In genomic region chr17:44248220-44248529, GRCh38 we compare ENCODE assay signal across 19 cellular contexts. TPM values are rescaled to one million over a fixed set of nuclear protein-coding genes. Genes with fewer than 3 reads are reported as not detected.
DNase-seq lines count a peak whose midpoint lies in the region; ATAC-seq, FAIRE-seq and TF ChIP-seq lines count a peak whose summit lies in the region.
"Had no signal": no experiment of that assay in that cellular context is flagged by ENCODE, and none has a peak within 500 bp of the region (broad histone marks: within the 10 kb centered on the region; RNA-seq: fewer than 3 reads in every experiment).

No MANE protein-coding gene starts in this region.

- H3K4me3 ChIP-seq in BLaER1 treated with 17β-estradiol and CSF1 and Interleukin-3, amounts not matched to agents 10 nM and 100 nM: no peak overlapping the region
- H3K4me3 ChIP-seq in DOHH2 (ENCODE audit: low read length): peak overlapping the region; percentile 38
- no peak overlapping the region for H3K4me3 ChIP-seq in K562

- no peaks in the 10 kb centered on the region for H3K9me3 Mint-ChIP-seq in naive thymus-derived CD8-positive, alpha-beta T cell
- H3K9me3 Mint-ChIP-seq: CD8-positive, alpha-beta memory T cell had no signal

- peaks cover 40 to 50% (median 46%) of the 10 kb centered on the region in 10 experiments for H3K4me1 ChIP-seq in BLaER1 treated with 17β-estradiol and CSF1 and Interleukin-3, amounts not matched to agents 10 nM and 100 nM
- peaks cover 59% of the 10 kb centered on the region for H3K4me1 ChIP-seq in DOHH2 (ENCODE audit: control insufficient read depth, low read length)
- peaks cover 25 to 39% of the 10 kb centered on the region in 2 experiments; a peak in 4 of 5 replicates for H3K4me1 ChIP-seq in K562 (replicated peaks in 1 of 2; ENCODE audit: control insufficient read depth in 2 of 2, insufficient read depth in 2 of 2, low read length in 2 of 2)

- 0 out of 22 replicates have a peak, but pooled peaks cover 0 to 4% (median 0%) of the 10 kb centered on the region in 11 experiments for H3K9me3 ChIP-seq in BLaER1 treated with 17β-estradiol and CSF1 and Interleukin-3, amounts not matched to agents 10 nM and 100 nM (replicated peaks in 1 of 11)
- H3K9me3 ChIP-seq in DOHH2 (ENCODE audit: control insufficient read depth, insufficient read depth, low read length) (peaks cover 4% of the 10 kb centered on the region; the same call in 1 of the 2 replicates), K562 (replicated peaks; ENCODE audit: control insufficient read depth, insufficient read depth, low read depth, low read length) (no peaks in the 10 kb centered on the region)

- H4K20me1 ChIP-seq in BLaER1 treated with 17β-estradiol and CSF1 and Interleukin-3, amounts not matched to agents 10 nM and 100 nM: no peaks in the 10 kb centered on the region
- H4K20me1 ChIP-seq in DOHH2 (ENCODE audit: control insufficient read depth, insufficient read depth, low read depth, low read length) (no peaks in the 10 kb centered on the region), K562 (replicated peaks; ENCODE audit: control insufficient read depth, insufficient read depth, low read length) (peaks cover 4% of the 10 kb centered on the region; the same call in 1 of the 2 replicates)

- H3K27ac Mint-ChIP-seq in naive thymus-derived CD8-positive, alpha-beta T cell: peak overlapping the region in 9 of 10 donors; percentile 59 to 96 (median 84)

- peaks cover 22 to 60% (median 54%) of the 10 kb centered on the region in 4 donors for H3K4me1 Mint-ChIP-seq in naive thymus-derived CD8-positive, alpha-beta T cell

- H3K4me2 ChIP-seq in BLaER1 treated with 17β-estradiol and CSF1 and Interleukin-3, amounts not matched to agents 10 nM and 100 nM: peak overlapping the region; percentile 10 to 75 (median 49); a peak in 18 of 22 replicates
- H3K4me2 ChIP-seq in DOHH2 (ENCODE audit: low read length): peak overlapping the region; percentile 61
- no peak overlapping the region for H3K4me2 ChIP-seq in K562 (ENCODE audit: insufficient read depth, low read length)

- H3F3A ChIP-seq in DOHH2 (ENCODE audit: control insufficient read depth, insufficient read depth): peaks cover 9% of the 10 kb centered on the region

- POLR2A ChIA-PET in K562 (lab: Yijun Ruan, JAX): no interaction called here
- POLR2A ChIA-PET in naive thymus-derived CD8-positive, alpha-beta T cell (lab: Charles Lee): interaction anchor here (1.0 to 6.5 kb wide), 7 partner anchors 11 to 37 kb away, joined by 3 to 82 read pairs (median 3); partner anchors contain the start of gene UBTF

- no peaks in the 10 kb centered on the region for H3K27me3 ChIP-seq in BLaER1 treated with 17β-estradiol and CSF1 and Interleukin-3, amounts not matched to agents 10 nM and 100 nM
- H3K27me3 ChIP-seq in DOHH2 (ENCODE audit: control insufficient read depth, low read length) (no peaks in the 10 kb centered on the region; the same call in 1 of the 2 replicates), K562 (ENCODE audit: control insufficient read depth in 2 of 2, insufficient read depth in 2 of 2, low read length in 2 of 2) (peaks cover 0 to 9% of the 10 kb centered on the region in 2 experiments; a peak in 1 of 5 replicates)

- TF ChIP-seq POLR2A in K562 (conservative IDR thresholded peaks at IDR 0.05): no peak

- TF ChIP-seq EP300 in K562 (IDR thresholded peaks at IDR 0.05; ENCODE audit: low read length): no peak

- H3K9me1 ChIP-seq in K562 (ENCODE audit: control insufficient read depth, insufficient read depth, low read length): no peaks in the 10 kb centered on the region

- TF ChIP-seq CTCF in DOHH2 (IDR thresholded peaks at IDR 0.05; ENCODE audit: low read depth, low read length, poor library complexity, severe bottlenecking): no peak
- no peak for TF ChIP-seq CTCF in K562 (IDR thresholded peaks at IDR 0.05 in 2 of 3, conservative IDR thresholded peaks at IDR 0.05 in 1 of 3; ENCODE audit: insufficient read depth in 2 of 3, low read depth in 1 of 3, low read length in 3 of 3)

- in situ Hi-C loops in K562 (cut with MboI): no loop called here

- no peak for FAIRE-seq in K562 (lab: Jason Lieb, UNC)
- FAIRE-seq: D721Med had no signal

- no peak overlapping the region for H2AFZ ChIP-seq in K562 (ENCODE audit: low read depth, low read length)

- WGBS in K562 (ENCODE audit: insufficient coverage, low coverage, missing lambda C conversion rate): 8% methylated on average over 5 of the region's 5 CpGs

- H3K9ac ChIP-seq in BLaER1 treated with 17β-estradiol and CSF1 and Interleukin-3, amounts not matched to agents 10 nM and 100 nM: no peak overlapping the region
- peak overlapping the region in 1 of 2 experiments; percentile 21; a peak in 1 of 4 replicates for H3K9ac ChIP-seq in K562 (ENCODE audit: insufficient read depth in 1 of 2, low read depth in 2 of 2, low read length in 2 of 2)

- peak overlapping the region in 6 of 10 donors; percentile 4 to 56 (median 24) for H3K4me3 Mint-ChIP-seq in naive thymus-derived CD8-positive, alpha-beta T cell

- H3K79me2 ChIP-seq in DOHH2 (ENCODE audit: control insufficient read depth, low read length) (no peaks in the 10 kb centered on the region), K562 (ENCODE audit: control insufficient read depth, insufficient read depth, low read length) (no peaks in the 10 kb centered on the region)

- ATAC-seq in K562: no peak
- ATAC-seq in naive thymus-derived CD8-positive, alpha-beta T cell: no peak

- CTCF ChIA-PET in K562 (lab: Yijun Ruan, JAX; ENCODE audit: low intra/inter-chr PET ratio): no interaction called here

- no peak overlapping the region; a peak in 1 of 22 replicates for H3K27ac ChIP-seq in BLaER1 treated with 17β-estradiol and CSF1 and Interleukin-3, amounts not matched to agents 10 nM and 100 nM
- H3K27ac ChIP-seq in DOHH2 (ENCODE audit: low read depth, low read length): peak overlapping the region; percentile 30
- no peak overlapping the region for H3K27ac ChIP-seq in K562 (ENCODE audit: extremely low read depth, low read depth, low read length)

- no peaks in the 10 kb centered on the region for H3K9me2 ChIP-seq in DOHH2 (replicated peaks; ENCODE audit: control insufficient read depth, low read length)

- no peak for TF ChIP-seq RAD21 in K562 (CRISPR knock-in tag; conservative IDR thresholded peaks at IDR 0.05 in 1 of 2, IDR thresholded peaks at IDR 0.05 in 1 of 2)

- H3K27me3 Mint-ChIP-seq in naive thymus-derived CD8-positive, alpha-beta T cell: no peaks in the 10 kb centered on the region
- H3K27me3 Mint-ChIP-seq: CD8-positive, alpha-beta memory T cell had no signal

- intact Hi-C loops in K562 (cut with micrococcal nuclease): no loop called here

- no peaks in the 10 kb centered on the region for H3K36me3 ChIP-seq in BLaER1 treated with 17β-estradiol and CSF1 and Interleukin-3, amounts not matched to agents 10 nM and 100 nM
- H3K36me3 ChIP-seq in DOHH2 (ENCODE audit: control insufficient read depth, low read length) (peaks cover 8% of the 10 kb centered on the region), K562 (ENCODE audit: control insufficient read depth, insufficient read depth, low read length) (no peaks in the 10 kb centered on the region)

- DNase-seq in K562 (ENCODE audit: extremely low read depth in 1 of 4, low spot score in 3 of 4) (no peak), NCI-H1417 treated with DMSO at 0.1 percent for 48 hours (lab: John Stamatoyannopoulos, UW) (no peak)
- no peak for DNase-seq in naive thymus-derived CD8-positive, alpha-beta T cell
- DNase-seq in activated CD4-positive, alpha-beta T cell treated with anti-CD3 and anti-CD28 coated beads for 4 hours: no peak
- DNase-seq in activated naive CD4-positive, alpha-beta T cell treated with Interleukin-2 at 50 U/mL for 16 hours: no peak
- DNase-seq: CD8-positive, alpha-beta memory T cell; DMS79; GOT3; KBM-7; NCI-H1436; NCI-H2029; NCI-H2171; NCI-H446 treated with DMSO at 0.1 percent for 48 hours; NK-92 treated with Interleukin-12 subunit alpha and Interleukin-12 subunit beta, amount 100 ng/mL, for 24 hours; RPMI8226 had no signal

- H3K36me3 Mint-ChIP-seq in naive thymus-derived CD8-positive, alpha-beta T cell: no peaks in the 10 kb centered on the region
- H3K36me3 Mint-ChIP-seq: CD8-positive, alpha-beta memory T cell had no signal

- BruUV-seq in K562 (replicated peaks; lab: Mats Ljungman, UMichigan): no TSS peak

RNA-seq across cellular contexts. Expression of gene SLC4A1, which starts 19.8 kb away (rescaled TPM):
- total RNA-seq in K562 (2011; cell fraction: chromatin; rRNA removed; ENCODE audit: low replicate concordance): 2.0 and 2.5 TPM in 2 replicates
- 3.3 and 4.1 TPM in 2 replicates for total RNA-seq in K562 (2011; cell fraction: nucleolus; rRNA removed)
- 2.4 and 4.0 TPM in 2 replicates for total RNA-seq in K562 (2011; cell fraction: nucleoplasm; rRNA removed)
- total RNA-seq in K562 (2014; rRNA removed): 0.53 and 1.00 TPM in 2 replicates
- total RNA-seq in K562 (2014; rRNA removed; fragmentation: Illumina TruSeq; extraction: Trizol): 0.25 and 0.32 TPM in 2 replicates
- 0.14 and 0.19 TPM in 2 replicates for total RNA-seq in K562 (2015; rRNA removed; fragmentation: Illumina TruSeq; extraction: Trizol)
- total RNA-seq in K562 (2021): 0.81 and 0.84 TPM in 2 replicates
- polyA plus RNA-seq in K562 (2011; rRNA removed): 0.71 and 0.80 TPM in 2 replicates
- polyA plus RNA-seq in K562 (2011; cell fraction: cytosol; rRNA removed): 0.68 and 1.3 TPM in 2 replicates
- 0.21 and 1.1 TPM in 2 replicates for polyA plus RNA-seq in K562 (2011; cell fraction: nucleus; rRNA removed)
- 0.65 and 3.0 TPM in 2 replicates for polyA plus RNA-seq in K562 (2012)
- polyA plus RNA-seq in K562 (2014; fragmentation: Illumina TruSeq; extraction: Trizol): 0.61 and 0.88 TPM in 2 replicates
- under 1 TPM; 0.22 to 0.37 TPM for polyA plus RNA-seq in K562 (2014; fragmentation: Nextera tagmentation; extraction: Ambion mirVana)
- 0.53 and 0.57 TPM in 2 replicates for polyA plus RNA-seq in K562 (2014; rRNA removed)
- polyA minus RNA-seq in K562 (2011; rRNA and poly(A)+ RNA removed): 0.45 and 0.98 TPM in 2 replicates
- polyA minus RNA-seq in K562 (2011; cell fraction: cytosol; rRNA and poly(A)+ RNA removed): 0.46 and 0.67 TPM in 2 replicates
- 0.11 and 0.40 TPM in 2 replicates for polyA minus RNA-seq in K562 (2011; cell fraction: nucleus; rRNA and poly(A)+ RNA removed)
- total RNA-seq in naive thymus-derived CD8-positive, alpha-beta T cell: not detected
- not detected for polyA plus RNA-seq in naive thymus-derived CD8-positive, alpha-beta T cell
- total RNA-seq: CD8-positive, alpha-beta memory T cell; G401 had no signal
- polyA plus RNA-seq: CD8-positive, alpha-beta memory T cell had no signal

RNA-seq across cellular contexts. Expression of gene UBTF, which starts 28.7 kb away (rescaled TPM):
- total RNA-seq in K562 (2011; cell fraction: chromatin; rRNA removed; ENCODE audit: low replicate concordance): 89.5 and 158 TPM in 2 replicates
- 66.7 and 67.4 TPM in 2 replicates for total RNA-seq in K562 (2011; cell fraction: nucleolus; rRNA removed)
- total RNA-seq in K562 (2011; cell fraction: nucleoplasm; rRNA removed): 88.9 and 94.8 TPM in 2 replicates
- total RNA-seq in K562 (2014; rRNA removed): 107 and 113 TPM in 2 replicates
- total RNA-seq in K562 (2014; rRNA removed; fragmentation: Illumina TruSeq; extraction: Trizol): 50.3 and 53.8 TPM in 2 replicates
- total RNA-seq in K562 (2015; rRNA removed; fragmentation: Illumina TruSeq; extraction: Trizol): 85.8 and 86.3 TPM in 2 replicates
- total RNA-seq in K562 (2021): 90.1 and 93.9 TPM in 2 replicates
- polyA plus RNA-seq in K562 (2011; rRNA removed): 28.5 and 31.4 TPM in 2 replicates
- polyA plus RNA-seq in K562 (2011; cell fraction: cytosol; rRNA removed): 15.1 and 15.4 TPM in 2 replicates
- polyA plus RNA-seq in K562 (2011; cell fraction: nucleus; rRNA removed): 56.9 and 86.7 TPM in 2 replicates
- polyA plus RNA-seq in K562 (2012): 61.3 and 68.3 TPM in 2 replicates
- polyA plus RNA-seq in K562 (2014; fragmentation: Illumina TruSeq; extraction: Trizol): 96.5 and 110 TPM in 2 replicates
- polyA plus RNA-seq in K562 (2014; fragmentation: Nextera tagmentation; extraction: Ambion mirVana): 1 to 10 TPM; 1.2 to 1.5 TPM
- 75.8 and 83.6 TPM in 2 replicates for polyA plus RNA-seq in K562 (2014; rRNA removed)
- polyA minus RNA-seq in K562 (2011; rRNA and poly(A)+ RNA removed): 30.2 and 35.1 TPM in 2 replicates
- polyA minus RNA-seq in K562 (2011; cell fraction: cytosol; rRNA and poly(A)+ RNA removed): 21.8 and 22.2 TPM in 2 replicates
- polyA minus RNA-seq in K562 (2011; cell fraction: nucleus; rRNA and poly(A)+ RNA removed): 34.5 and 53.5 TPM in 2 replicates
- 100 to 1,000 TPM; 348 to 362 TPM for total RNA-seq in naive thymus-derived CD8-positive, alpha-beta T cell
- 10 to 100 TPM; 41.5 to 94.2 (median 73.3) TPM for polyA plus RNA-seq in naive thymus-derived CD8-positive, alpha-beta T cell

RNA-seq across cellular contexts. Expression of gene ATXN7L3, which starts 48.5 kb away (rescaled TPM):
- total RNA-seq in K562 (2011; cell fraction: chromatin; rRNA removed; ENCODE audit: low replicate concordance): 51.6 and 129 TPM in 2 replicates
- total RNA-seq in K562 (2011; cell fraction: nucleolus; rRNA removed): 62.6 and 75.4 TPM in 2 replicates
- total RNA-seq in K562 (2011; cell fraction: nucleoplasm; rRNA removed): 53.1 and 57.1 TPM in 2 replicates
- 37.9 and 39.0 TPM in 2 replicates for total RNA-seq in K562 (2014; rRNA removed)
- total RNA-seq in K562 (2014; rRNA removed; fragmentation: Illumina TruSeq; extraction: Trizol): 22.7 and 23.9 TPM in 2 replicates
- total RNA-seq in K562 (2015; rRNA removed; fragmentation: Illumina TruSeq; extraction: Trizol): 30.5 and 30.9 TPM in 2 replicates
- total RNA-seq in K562 (2021): 56.4 and 66.1 TPM in 2 replicates
- 31.5 and 33.2 TPM in 2 replicates for polyA plus RNA-seq in K562 (2011; rRNA removed)
- polyA plus RNA-seq in K562 (2011; cell fraction: cytosol; rRNA removed): 36.0 and 37.1 TPM in 2 replicates
- polyA plus RNA-seq in K562 (2011; cell fraction: nucleus; rRNA removed): 79.2 and 91.4 TPM in 2 replicates
- 32.1 and 40.8 TPM in 2 replicates for polyA plus RNA-seq in K562 (2012)
- 39.1 and 39.4 TPM in 2 replicates for polyA plus RNA-seq in K562 (2014; fragmentation: Illumina TruSeq; extraction: Trizol)
- polyA plus RNA-seq in K562 (2014; fragmentation: Nextera tagmentation; extraction: Ambion mirVana): under 1 TPM; 0.62 to 0.90 TPM
- 34.9 and 45.5 TPM in 2 replicates for polyA plus RNA-seq in K562 (2014; rRNA removed)
- polyA minus RNA-seq in K562 (2011; rRNA and poly(A)+ RNA removed): 42.8 and 44.3 TPM in 2 replicates
- 17.8 and 23.8 TPM in 2 replicates for polyA minus RNA-seq in K562 (2011; cell fraction: cytosol; rRNA and poly(A)+ RNA removed)
- 35.0 and 46.0 TPM in 2 replicates for polyA minus RNA-seq in K562 (2011; cell fraction: nucleus; rRNA and poly(A)+ RNA removed)
- 100 to 1,000 TPM; 125 TPM for total RNA-seq in naive thymus-derived CD8-positive, alpha-beta T cell
- polyA plus RNA-seq in naive thymus-derived CD8-positive, alpha-beta T cell: 10 to 100 TPM in 2 of 3 donors, 1 to 10 TPM in 1; 9.3 to 14.2 (median 10.6) TPM
